In genomic region chr1:38476784-38477175, GRCh38 we compare ENCODE assay signal across 11 cellular contexts.
DNase-seq lines count a peak whose midpoint lies in the region; ATAC-seq and TF ChIP-seq lines count a peak whose summit lies in the region.
"Had no signal": no experiment of that assay in that cellular context is flagged by ENCODE, and none has a peak within 500 bp of the region (broad histone marks: within the 10 kb centered on the region; RNA-seq: fewer than 3 reads in every experiment).

No MANE protein-coding gene starts in this region.

- H2AFZ ChIP-seq in MM.1S (ENCODE audit: low read length), result peak overlapping the region; percentile 73

- H3K79me2 ChIP-seq in MM.1S (ENCODE audit: low read length), result no peaks in the 10 kb centered on the region

- no peaks in the 10 kb centered on the region for H3K9me2 ChIP-seq in MM.1S (replicated peaks; ENCODE audit: insufficient read depth, low read length)

- H3K36me3 Mint-ChIP-seq in osteocyte (ENCODE audit: unreplicated experiment), result no peaks in the 10 kb centered on the region

- peaks cover 9% of the 10 kb centered on the region for H3K4me1 Mint-ChIP-seq in osteocyte (ENCODE audit: unreplicated experiment)

- H3K4me1 ChIP-seq in MM.1S (ENCODE audit: low read length), result peaks cover 12% of the 10 kb centered on the region
- peaks cover 21% of the 10 kb centered on the region for H3K4me1 ChIP-seq in iPS-15b (ENCODE audit: control insufficient read depth, insufficient read depth, low read length)
- H3K4me1 ChIP-seq in tibial artery, result peaks cover 0 to 6% (median 3%) of the 10 kb centered on the region in 4 donors

- no peaks in the 10 kb centered on the region for H3K27me3 ChIP-seq in GM06990 (replicated peaks; ENCODE audit: control insufficient read depth, insufficient read depth, low read length)
- H3K27me3 ChIP-seq in MM.1S (replicated peaks; ENCODE audit: insufficient read depth, low read length), result no peaks in the 10 kb centered on the region
- peaks cover 14% of the 10 kb centered on the region for H3K27me3 ChIP-seq in iPS-15b (ENCODE audit: control insufficient read depth, insufficient read depth, low read length)
- H3K27me3 ChIP-seq in tibial artery, result peaks cover 0 to 26% of the 10 kb centered on the region in 2 donors

- H3K9me3 Mint-ChIP-seq in osteocyte (ENCODE audit: unreplicated experiment), result peaks cover 7% of the 10 kb centered on the region

- H3K9ac ChIP-seq in MM.1S (ENCODE audit: low read length) (peak overlapping the region; percentile 92; the same call in 1 of the 2 replicates), iPS-15b (ENCODE audit: low read depth, low read length) (no peak overlapping the region)

- no peaks in the 10 kb centered on the region for H3K9me3 ChIP-seq in MM.1S (replicated peaks; ENCODE audit: insufficient read depth, low read length)
- no peaks in the 10 kb centered on the region for H3K9me3 ChIP-seq in iPS-15b (ENCODE audit: control insufficient read depth, insufficient read depth, low read length)
- H3K9me3 ChIP-seq in tibial artery, result peaks cover 0 to 5% (median 3%) of the 10 kb centered on the region in 3 donors
- H3K9me3 ChIP-seq: MG63 had no signal

- no peaks in the 10 kb centered on the region for H4K20me1 ChIP-seq in MM.1S (ENCODE audit: insufficient read depth, low read length)

- intact Hi-C loops in tibial artery (cut with DNase I; ENCODE audit: low total_unique reads), result no loop called here

- no peak overlapping the region for H3K27ac ChIP-seq in MM.1S (ENCODE audit: low read length)
- no peak overlapping the region for H3K27ac ChIP-seq in tibial artery

- DNase-seq in GM06990 (ENCODE audit: extremely low read depth, insufficient read length), result no peak
- no peak for DNase-seq in MM.1S
- DNase-seq in osteocyte (ENCODE audit: extremely low spot score, unreplicated experiment), result peak; percentile 44
- no peak for DNase-seq in tibial artery
- DNase-seq in NCI-H446 (lab: John Stamatoyannopoulos, UW), result no peak
- no peak for DNase-seq in stimulated activated CD4-positive, alpha-beta T cell treated with anti-CD3 and anti-CD28 coated beads, Interleukin-12 subunit alpha, Interleukin-12 subunit beta, amount 100 ng/mL, for 4 hours
- DNase-seq: activated gamma-delta T cell, MG63, NCI-H2171 treated with DMSO at 0.1 percent for 48 hours had no signal

- H3K27me3 Mint-ChIP-seq in osteocyte (ENCODE audit: unreplicated experiment), result peaks cover 29% of the 10 kb centered on the region

- ATAC-seq in HG03159 (IDR thresholded peaks at IDR 0.05; ENCODE audit: unreplicated experiment), result no peak

- H3K4me3 ChIP-seq in GM06990 (replicated peaks; ENCODE audit: low read depth, low read length) (peak overlapping the region; percentile 85), MM.1S (ENCODE audit: low read length) (peak overlapping the region; percentile 64; the same call in 1 of the 2 replicates), iPS-15b (ENCODE audit: low read depth, low read length) (peak overlapping the region; percentile 58), tibial artery (peak overlapping the region in 1 of 2 donors; percentile 21)
- H3K4me3 ChIP-seq: MG63 had no signal

- H3K4me2 ChIP-seq in MM.1S (ENCODE audit: low read depth, low read length), result peak overlapping the region; percentile 85

- peak overlapping the region; percentile 41 for H3K4me3 Mint-ChIP-seq in osteocyte (ENCODE audit: unreplicated experiment)

- H3K36me3 ChIP-seq in GM06990 (ENCODE audit: control insufficient read depth, insufficient read depth, low read length) (no peaks in the 10 kb centered on the region), MM.1S (replicated peaks; ENCODE audit: insufficient read depth, low read length) (no peaks in the 10 kb centered on the region), iPS-15b (ENCODE audit: control insufficient read depth, insufficient read depth, low read length) (no peaks in the 10 kb centered on the region), tibial artery (no peaks in the 10 kb centered on the region)
- H3K36me3 ChIP-seq: MG63 had no signal

- H3K27ac Mint-ChIP-seq in osteocyte (ENCODE audit: unreplicated experiment), result no peak overlapping the region

- peaks cover 21% of the 10 kb centered on the region for H3F3A ChIP-seq in MM.1S (ENCODE audit: insufficient read depth, low read length)

- TF ChIP-seq CTCF in GM06990 (IDR thresholded peaks at IDR 0.05; ENCODE audit: insufficient read depth, low read length, poor library complexity, severe bottlenecking) (no peak), MM.1S (IDR thresholded peaks at IDR 0.05; ENCODE audit: low read length) (no peak), osteocyte (IDR thresholded peaks at IDR 0.05) (no peak), tibial artery (IDR thresholded peaks at IDR 0.05) (no peak)
